ENCODE assay signal across 3 cellular contexts in the genomic region with DNA sequence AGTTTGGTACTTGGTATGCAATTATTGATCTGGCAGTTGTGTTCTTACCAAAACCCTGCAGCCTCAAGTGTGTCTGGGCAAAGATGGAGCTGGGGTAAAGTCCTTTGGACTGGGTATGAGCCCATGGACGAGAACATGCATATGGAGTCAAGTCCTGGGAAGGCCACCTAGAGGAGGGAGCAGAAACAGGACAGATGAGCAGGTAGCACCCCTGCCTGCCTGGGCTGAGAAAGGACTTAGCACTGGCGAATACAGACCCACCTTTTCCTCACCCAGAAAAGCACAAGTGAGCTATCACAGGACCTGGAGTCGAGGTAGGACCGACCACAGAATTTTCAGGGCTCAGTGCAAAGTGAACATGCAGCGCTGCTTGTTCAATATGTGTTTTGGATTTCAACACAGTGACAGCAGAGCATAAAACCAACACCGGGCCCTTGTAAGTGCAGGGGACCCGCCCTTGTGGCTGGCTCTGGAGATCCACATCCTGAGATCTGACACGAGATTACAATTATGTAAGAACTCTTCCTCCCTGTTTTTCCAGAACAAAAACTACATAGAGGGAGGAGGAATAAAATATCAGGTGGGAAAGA.
TF ChIP-seq lines count a peak whose summit lies in the region.

No MANE protein-coding gene starts in this region.

TF ChIP-seq in A549, 52 proteins besides CTCF, POLR2A, EP300 and RAD21:
- TF ChIP-seq BHLHE40 (IDR thresholded peaks at IDR 0.05; ENCODE audit: low read depth, low read length), result no peak
TF ChIP-seq in A549: peak in this region for 0.

TF ChIP-seq in WTC11, 78 proteins besides CTCF, POLR2A, EP300 and RAD21 (continues in another document):
- TF ChIP-seq, protein P1, sequence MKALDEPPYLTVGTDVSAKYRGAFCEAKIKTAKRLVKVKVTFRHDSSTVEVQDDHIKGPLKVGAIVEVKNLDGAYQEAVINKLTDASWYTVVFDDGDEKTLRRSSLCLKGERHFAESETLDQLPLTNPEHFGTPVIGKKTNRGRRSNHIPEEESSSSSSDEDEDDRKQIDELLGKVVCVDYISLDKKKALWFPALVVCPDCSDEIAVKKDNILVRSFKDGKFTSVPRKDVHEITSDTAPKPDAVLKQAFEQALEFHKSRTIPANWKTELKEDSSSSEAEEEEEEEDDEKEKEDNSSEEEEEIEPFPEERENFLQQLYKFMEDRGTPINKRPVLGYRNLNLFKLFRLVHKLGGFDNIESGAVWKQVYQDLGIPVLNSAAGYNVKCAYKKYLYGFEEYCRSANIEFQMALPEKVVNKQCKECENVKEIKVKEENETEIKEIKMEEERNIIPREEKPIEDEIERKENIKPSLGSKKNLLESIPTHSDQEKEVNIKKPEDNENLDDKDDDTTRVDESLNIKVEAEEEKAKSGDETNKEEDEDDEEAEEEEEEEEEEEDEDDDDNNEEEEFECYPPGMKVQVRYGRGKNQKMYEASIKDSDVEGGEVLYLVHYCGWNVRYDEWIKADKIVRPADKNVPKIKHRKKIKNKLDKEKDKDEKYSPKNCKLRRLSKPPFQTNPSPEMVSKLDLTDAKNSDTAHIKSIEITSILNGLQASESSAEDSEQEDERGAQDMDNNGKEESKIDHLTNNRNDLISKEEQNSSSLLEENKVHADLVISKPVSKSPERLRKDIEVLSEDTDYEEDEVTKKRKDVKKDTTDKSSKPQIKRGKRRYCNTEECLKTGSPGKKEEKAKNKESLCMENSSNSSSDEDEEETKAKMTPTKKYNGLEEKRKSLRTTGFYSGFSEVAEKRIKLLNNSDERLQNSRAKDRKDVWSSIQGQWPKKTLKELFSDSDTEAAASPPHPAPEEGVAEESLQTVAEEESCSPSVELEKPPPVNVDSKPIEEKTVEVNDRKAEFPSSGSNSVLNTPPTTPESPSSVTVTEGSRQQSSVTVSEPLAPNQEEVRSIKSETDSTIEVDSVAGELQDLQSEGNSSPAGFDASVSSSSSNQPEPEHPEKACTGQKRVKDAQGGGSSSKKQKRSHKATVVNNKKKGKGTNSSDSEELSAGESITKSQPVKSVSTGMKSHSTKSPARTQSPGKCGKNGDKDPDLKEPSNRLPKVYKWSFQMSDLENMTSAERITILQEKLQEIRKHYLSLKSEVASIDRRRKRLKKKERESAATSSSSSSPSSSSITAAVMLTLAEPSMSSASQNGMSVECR (CRISPR knock-in tag; IDR thresholded peaks at IDR 0.05; ENCODE audit: borderline replicate concordance), result no peak
- TF ChIP-seq TCF7 (CRISPR knock-in tag; IDR thresholded peaks at IDR 0.05; ENCODE audit: low read depth) (no peak), ZNF263 (CRISPR knock-in tag; IDR thresholded peaks at IDR 0.05; ENCODE audit: low read depth) (no peak)
- TF ChIP-seq, protein P2, sequence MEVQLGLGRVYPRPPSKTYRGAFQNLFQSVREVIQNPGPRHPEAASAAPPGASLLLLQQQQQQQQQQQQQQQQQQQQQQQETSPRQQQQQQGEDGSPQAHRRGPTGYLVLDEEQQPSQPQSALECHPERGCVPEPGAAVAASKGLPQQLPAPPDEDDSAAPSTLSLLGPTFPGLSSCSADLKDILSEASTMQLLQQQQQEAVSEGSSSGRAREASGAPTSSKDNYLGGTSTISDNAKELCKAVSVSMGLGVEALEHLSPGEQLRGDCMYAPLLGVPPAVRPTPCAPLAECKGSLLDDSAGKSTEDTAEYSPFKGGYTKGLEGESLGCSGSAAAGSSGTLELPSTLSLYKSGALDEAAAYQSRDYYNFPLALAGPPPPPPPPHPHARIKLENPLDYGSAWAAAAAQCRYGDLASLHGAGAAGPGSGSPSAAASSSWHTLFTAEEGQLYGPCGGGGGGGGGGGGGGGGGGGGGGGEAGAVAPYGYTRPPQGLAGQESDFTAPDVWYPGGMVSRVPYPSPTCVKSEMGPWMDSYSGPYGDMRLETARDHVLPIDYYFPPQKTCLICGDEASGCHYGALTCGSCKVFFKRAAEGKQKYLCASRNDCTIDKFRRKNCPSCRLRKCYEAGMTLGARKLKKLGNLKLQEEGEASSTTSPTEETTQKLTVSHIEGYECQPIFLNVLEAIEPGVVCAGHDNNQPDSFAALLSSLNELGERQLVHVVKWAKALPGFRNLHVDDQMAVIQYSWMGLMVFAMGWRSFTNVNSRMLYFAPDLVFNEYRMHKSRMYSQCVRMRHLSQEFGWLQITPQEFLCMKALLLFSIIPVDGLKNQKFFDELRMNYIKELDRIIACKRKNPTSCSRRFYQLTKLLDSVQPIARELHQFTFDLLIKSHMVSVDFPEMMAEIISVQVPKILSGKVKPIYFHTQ (CRISPR knock-in tag; IDR thresholded peaks at IDR 0.05), result no peak
- TF ChIP-seq, protein P3, sequence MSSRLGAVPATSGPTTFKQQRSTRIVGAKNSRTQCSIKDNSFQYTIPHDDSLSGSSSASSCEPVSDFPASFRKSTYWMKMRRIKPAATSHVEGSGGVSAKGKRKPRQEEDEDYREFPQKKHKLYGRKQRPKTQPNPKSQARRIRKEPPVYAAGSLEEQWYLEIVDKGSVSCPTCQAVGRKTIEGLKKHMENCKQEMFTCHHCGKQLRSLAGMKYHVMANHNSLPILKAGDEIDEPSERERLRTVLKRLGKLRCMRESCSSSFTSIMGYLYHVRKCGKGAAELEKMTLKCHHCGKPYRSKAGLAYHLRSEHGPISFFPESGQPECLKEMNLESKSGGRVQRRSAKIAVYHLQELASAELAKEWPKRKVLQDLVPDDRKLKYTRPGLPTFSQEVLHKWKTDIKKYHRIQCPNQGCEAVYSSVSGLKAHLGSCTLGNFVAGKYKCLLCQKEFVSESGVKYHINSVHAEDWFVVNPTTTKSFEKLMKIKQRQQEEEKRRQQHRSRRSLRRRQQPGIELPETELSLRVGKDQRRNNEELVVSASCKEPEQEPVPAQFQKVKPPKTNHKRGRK (CRISPR knock-in tag; IDR thresholded peaks at IDR 0.05; ENCODE audit: borderline replicate concordance), result no peak
- TF ChIP-seq, protein P4, sequence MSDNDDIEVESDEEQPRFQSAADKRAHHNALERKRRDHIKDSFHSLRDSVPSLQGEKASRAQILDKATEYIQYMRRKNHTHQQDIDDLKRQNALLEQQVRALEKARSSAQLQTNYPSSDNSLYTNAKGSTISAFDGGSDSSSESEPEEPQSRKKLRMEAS (CRISPR knock-in tag; IDR thresholded peaks at IDR 0.05), result no peak
- TF ChIP-seq, protein P5, sequence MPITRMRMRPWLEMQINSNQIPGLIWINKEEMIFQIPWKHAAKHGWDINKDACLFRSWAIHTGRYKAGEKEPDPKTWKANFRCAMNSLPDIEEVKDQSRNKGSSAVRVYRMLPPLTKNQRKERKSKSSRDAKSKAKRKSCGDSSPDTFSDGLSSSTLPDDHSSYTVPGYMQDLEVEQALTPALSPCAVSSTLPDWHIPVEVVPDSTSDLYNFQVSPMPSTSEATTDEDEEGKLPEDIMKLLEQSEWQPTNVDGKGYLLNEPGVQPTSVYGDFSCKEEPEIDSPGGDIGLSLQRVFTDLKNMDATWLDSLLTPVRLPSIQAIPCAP (CRISPR knock-in tag; IDR thresholded peaks at IDR 0.05), result no peak

TF ChIP-seq in HepG2, 621 proteins besides CTCF, POLR2A, EP300 and RAD21:
- TF ChIP-seq SNAI1 (CRISPR knock-in tag; IDR thresholded peaks at IDR 0.05; ENCODE audit: borderline replicate concordance) (no peak), ZZZ3 (CRISPR knock-in tag; IDR thresholded peaks at IDR 0.05; ENCODE audit: borderline replicate concordance) (no peak), MTA3 (CRISPR knock-in tag; IDR thresholded peaks at IDR 0.05) (no peak), MTF1 (CRISPR knock-in tag; IDR thresholded peaks at IDR 0.05) (no peak), SCMH1 (CRISPR knock-in tag; IDR thresholded peaks at IDR 0.05; ENCODE audit: borderline replicate concordance) (no peak), ZFP37 (CRISPR knock-in tag; IDR thresholded peaks at IDR 0.05; ENCODE audit: borderline replicate concordance) (no peak), KLF11 (CRISPR knock-in tag; IDR thresholded peaks at IDR 0.05) (no peak), ZNF556 (CRISPR knock-in tag; IDR thresholded peaks at IDR 0.05; ENCODE audit: borderline replicate concordance) (no peak), PRMT3 (CRISPR knock-in tag; IDR thresholded peaks at IDR 0.05; ENCODE audit: borderline replicate concordance, low read depth) (no peak), ZNF382 (CRISPR knock-in tag; IDR thresholded peaks at IDR 0.05; ENCODE audit: borderline replicate concordance) (no peak), SRSF9 (IDR thresholded peaks at IDR 0.05; ENCODE audit: borderline replicate concordance, insufficient read depth, low read depth, low read length, poor library complexity, severe bottlenecking) (no peak), ZNF343 (CRISPR knock-in tag; IDR thresholded peaks at IDR 0.05) (no peak)
- TF ChIP-seq, protein P5 (CRISPR knock-in tag; IDR thresholded peaks at IDR 0.05; ENCODE audit: low read depth), result no peak
- TF ChIP-seq, protein P6, sequence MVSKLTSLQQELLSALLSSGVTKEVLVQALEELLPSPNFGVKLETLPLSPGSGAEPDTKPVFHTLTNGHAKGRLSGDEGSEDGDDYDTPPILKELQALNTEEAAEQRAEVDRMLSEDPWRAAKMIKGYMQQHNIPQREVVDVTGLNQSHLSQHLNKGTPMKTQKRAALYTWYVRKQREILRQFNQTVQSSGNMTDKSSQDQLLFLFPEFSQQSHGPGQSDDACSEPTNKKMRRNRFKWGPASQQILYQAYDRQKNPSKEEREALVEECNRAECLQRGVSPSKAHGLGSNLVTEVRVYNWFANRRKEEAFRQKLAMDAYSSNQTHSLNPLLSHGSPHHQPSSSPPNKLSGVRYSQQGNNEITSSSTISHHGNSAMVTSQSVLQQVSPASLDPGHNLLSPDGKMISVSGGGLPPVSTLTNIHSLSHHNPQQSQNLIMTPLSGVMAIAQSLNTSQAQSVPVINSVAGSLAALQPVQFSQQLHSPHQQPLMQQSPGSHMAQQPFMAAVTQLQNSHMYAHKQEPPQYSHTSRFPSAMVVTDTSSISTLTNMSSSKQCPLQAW (CRISPR knock-in tag; IDR thresholded peaks at IDR 0.05), result no peak
- TF ChIP-seq, protein P7, sequence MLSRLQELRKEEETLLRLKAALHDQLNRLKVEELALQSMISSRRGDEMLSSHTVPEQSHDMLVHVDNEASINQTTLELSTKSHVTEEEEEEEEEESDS (CRISPR knock-in tag; IDR thresholded peaks at IDR 0.05; ENCODE audit: borderline replicate concordance), result no peak
- TF ChIP-seq, protein P8, sequence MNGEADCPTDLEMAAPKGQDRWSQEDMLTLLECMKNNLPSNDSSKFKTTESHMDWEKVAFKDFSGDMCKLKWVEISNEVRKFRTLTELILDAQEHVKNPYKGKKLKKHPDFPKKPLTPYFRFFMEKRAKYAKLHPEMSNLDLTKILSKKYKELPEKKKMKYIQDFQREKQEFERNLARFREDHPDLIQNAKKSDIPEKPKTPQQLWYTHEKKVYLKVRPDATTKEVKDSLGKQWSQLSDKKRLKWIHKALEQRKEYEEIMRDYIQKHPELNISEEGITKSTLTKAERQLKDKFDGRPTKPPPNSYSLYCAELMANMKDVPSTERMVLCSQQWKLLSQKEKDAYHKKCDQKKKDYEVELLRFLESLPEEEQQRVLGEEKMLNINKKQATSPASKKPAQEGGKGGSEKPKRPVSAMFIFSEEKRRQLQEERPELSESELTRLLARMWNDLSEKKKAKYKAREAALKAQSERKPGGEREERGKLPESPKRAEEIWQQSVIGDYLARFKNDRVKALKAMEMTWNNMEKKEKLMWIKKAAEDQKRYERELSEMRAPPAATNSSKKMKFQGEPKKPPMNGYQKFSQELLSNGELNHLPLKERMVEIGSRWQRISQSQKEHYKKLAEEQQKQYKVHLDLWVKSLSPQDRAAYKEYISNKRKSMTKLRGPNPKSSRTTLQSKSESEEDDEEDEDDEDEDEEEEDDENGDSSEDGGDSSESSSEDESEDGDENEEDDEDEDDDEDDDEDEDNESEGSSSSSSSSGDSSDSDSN (CRISPR knock-in tag; IDR thresholded peaks at IDR 0.05), result no peak
